ENCODE assay signal across 1 cellular context in the genomic region with DNA sequence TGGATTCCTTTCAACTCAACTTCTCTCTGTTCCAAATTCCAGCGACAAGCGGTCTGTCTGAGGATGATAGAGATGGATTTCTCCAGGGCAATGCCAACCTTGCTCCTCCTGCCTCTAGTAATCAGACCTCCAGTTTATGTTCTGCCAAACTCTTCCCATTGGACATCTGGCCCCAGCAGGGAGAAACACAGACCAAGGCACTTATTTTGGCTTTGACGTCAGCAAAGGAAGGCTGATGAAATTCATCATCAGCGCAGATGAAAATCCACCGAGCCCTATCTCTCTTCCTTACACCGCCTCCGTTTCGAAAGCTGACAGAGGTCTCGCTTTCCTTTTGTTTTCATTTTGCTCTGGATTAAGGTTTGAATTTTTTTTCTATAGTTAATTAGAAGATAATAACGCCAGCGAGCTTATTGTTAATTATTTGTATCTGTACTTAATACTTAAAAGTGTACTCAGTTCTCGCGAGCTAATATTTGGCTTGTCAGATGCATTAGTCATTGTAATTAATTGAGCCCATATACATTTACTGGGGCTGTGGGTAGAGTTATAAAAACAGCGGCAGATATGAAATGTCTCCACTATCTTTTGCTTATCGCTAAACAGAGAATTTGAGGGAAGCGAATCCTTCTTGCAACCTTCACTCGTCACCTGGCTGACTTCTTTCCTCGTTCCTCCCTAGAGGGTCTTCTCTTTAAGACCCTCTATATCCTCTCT.
TF ChIP-seq lines count a peak whose summit lies in the region.

No MANE protein-coding gene starts in this region.

TF ChIP-seq in K562, 482 proteins besides CTCF, POLR2A, EP300 and RAD21 (continued from another document):
- TF ChIP-seq CEBPG (CRISPR knock-in tag; IDR thresholded peaks at IDR 0.05) (no peak), CEBPG (tag; conservative IDR thresholded peaks at IDR 0.05 in 1 of 2, IDR thresholded peaks at IDR 0.05 in 1 of 2) (peak in 1 of 2 experiments; percentile 44; a peak in 2 of 4 replicates), ATF7 (IDR thresholded peaks at IDR 0.05) (0 out of 2 replicates have a peak, but pooled peaks have one; percentile 46), MTA3 (IDR thresholded peaks at IDR 0.05; ENCODE audit: borderline replicate concordance) (peak; percentile 19; the same call in 1 of the 2 replicates), RAD51 (IDR thresholded peaks at IDR 0.05; ENCODE audit: borderline replicate concordance, low read depth) (no peak), ZNF175 (CRISPR knock-in tag; IDR thresholded peaks at IDR 0.05; ENCODE audit: low read depth) (no peak), DACH1 (IDR thresholded peaks at IDR 0.05; ENCODE audit: partially characterized antibody) (no peak), POLR2H (tag; IDR thresholded peaks at IDR 0.05; ENCODE audit: low read depth) (peak; percentile 80), ZNF584 (CRISPR knock-in tag; IDR thresholded peaks at IDR 0.05; ENCODE audit: low read depth) (0 out of 2 replicates have a peak, but pooled peaks have one; percentile 18), STAT5B (CRISPR knock-in tag; IDR thresholded peaks at IDR 0.05) (no peak), FOXK1 (CRISPR knock-in tag; IDR thresholded peaks at IDR 0.05; ENCODE audit: borderline replicate concordance) (no peak), HNRNPK (IDR thresholded peaks at IDR 0.05; ENCODE audit: low read depth, low read length, poor library complexity, severe bottlenecking) (no peak), POU5F1 (IDR thresholded peaks at IDR 0.05; ENCODE audit: borderline replicate concordance, low read depth, low read length, partially characterized antibody) (no peak), HDAC2 (IDR thresholded peaks at IDR 0.05) (0 out of 2 replicates have a peak, but pooled peaks have one; percentile 27), ZNF77 (CRISPR knock-in tag; IDR thresholded peaks at IDR 0.05) (no peak), BRD9 (IDR thresholded peaks at IDR 0.05; ENCODE audit: low read depth, partially characterized antibody) (peak; percentile 20), RBM14 (IDR thresholded peaks at IDR 0.05; ENCODE audit: borderline replicate concordance, insufficient read depth, low read depth, low read length) (no peak), SOX6 (IDR thresholded peaks at IDR 0.05) (0 out of 2 replicates have a peak, but pooled peaks have one; percentile 26), FOSL1 (tag; conservative IDR thresholded peaks at IDR 0.05) (0 out of 2 replicates have a peak, but pooled peaks have one; percentile 13), SMARCA5 (IDR thresholded peaks at IDR 0.05) (no peak), ETV6 (IDR thresholded peaks at IDR 0.05; ENCODE audit: borderline replicate concordance in 1 of 2, low read depth in 2 of 2, low read length in 1 of 2) (no peak), ETV6 (CRISPR knock-in tag; IDR thresholded peaks at IDR 0.05; ENCODE audit: borderline replicate concordance) (no peak), IFI16 (CRISPR knock-in tag; IDR thresholded peaks at IDR 0.05) (no peak)
- TF ChIP-seq, protein P1, sequence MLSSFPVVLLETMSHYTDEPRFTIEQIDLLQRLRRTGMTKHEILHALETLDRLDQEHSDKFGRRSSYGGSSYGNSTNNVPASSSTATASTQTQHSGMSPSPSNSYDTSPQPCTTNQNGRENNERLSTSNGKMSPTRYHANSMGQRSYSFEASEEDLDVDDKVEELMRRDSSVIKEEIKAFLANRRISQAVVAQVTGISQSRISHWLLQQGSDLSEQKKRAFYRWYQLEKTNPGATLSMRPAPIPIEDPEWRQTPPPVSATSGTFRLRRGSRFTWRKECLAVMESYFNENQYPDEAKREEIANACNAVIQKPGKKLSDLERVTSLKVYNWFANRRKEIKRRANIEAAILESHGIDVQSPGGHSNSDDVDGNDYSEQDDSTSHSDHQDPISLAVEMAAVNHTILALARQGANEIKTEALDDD (IDR thresholded peaks at IDR 0.05) = no peak
- TF ChIP-seq, protein P2, sequence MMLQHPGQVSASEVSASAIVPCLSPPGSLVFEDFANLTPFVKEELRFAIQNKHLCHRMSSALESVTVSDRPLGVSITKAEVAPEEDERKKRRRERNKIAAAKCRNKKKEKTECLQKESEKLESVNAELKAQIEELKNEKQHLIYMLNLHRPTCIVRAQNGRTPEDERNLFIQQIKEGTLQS (IDR thresholded peaks at IDR 0.05) = peak; percentile 68
- TF ChIP-seq, protein P2 (CRISPR knock-in tag; conservative IDR thresholded peaks at IDR 0.05) = no peak
- TF ChIP-seq, protein P3, sequence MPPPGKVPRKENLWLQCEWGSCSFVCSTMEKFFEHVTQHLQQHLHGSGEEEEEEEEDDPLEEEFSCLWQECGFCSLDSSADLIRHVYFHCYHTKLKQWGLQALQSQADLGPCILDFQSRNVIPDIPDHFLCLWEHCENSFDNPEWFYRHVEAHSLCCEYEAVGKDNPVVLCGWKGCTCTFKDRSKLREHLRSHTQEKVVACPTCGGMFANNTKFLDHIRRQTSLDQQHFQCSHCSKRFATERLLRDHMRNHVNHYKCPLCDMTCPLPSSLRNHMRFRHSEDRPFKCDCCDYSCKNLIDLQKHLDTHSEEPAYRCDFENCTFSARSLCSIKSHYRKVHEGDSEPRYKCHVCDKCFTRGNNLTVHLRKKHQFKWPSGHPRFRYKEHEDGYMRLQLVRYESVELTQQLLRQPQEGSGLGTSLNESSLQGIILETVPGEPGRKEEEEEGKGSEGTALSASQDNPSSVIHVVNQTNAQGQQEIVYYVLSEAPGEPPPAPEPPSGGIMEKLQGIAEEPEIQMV (tag; conservative IDR thresholded peaks at IDR 0.05; ENCODE audit: low read depth) = no peak
- TF ChIP-seq, protein P4, sequence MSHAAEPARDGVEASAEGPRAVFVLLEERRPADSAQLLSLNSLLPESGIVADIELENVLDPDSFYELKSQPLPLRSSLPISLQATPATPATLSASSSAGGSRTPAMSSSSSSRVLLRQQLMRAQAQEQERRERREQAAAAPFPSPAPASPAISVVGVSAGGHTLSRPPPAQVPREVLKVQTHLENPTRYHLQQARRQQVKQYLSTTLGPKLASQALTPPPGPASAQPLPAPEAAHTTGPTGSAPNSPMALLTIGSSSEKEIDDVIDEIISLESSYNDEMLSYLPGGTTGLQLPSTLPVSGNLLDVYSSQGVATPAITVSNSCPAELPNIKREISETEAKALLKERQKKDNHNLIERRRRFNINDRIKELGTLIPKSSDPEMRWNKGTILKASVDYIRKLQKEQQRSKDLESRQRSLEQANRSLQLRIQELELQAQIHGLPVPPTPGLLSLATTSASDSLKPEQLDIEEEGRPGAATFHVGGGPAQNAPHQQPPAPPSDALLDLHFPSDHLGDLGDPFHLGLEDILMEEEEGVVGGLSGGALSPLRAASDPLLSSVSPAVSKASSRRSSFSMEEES (CRISPR knock-in tag; IDR thresholded peaks at IDR 0.05) = no peak
- TF ChIP-seq, protein P5, sequence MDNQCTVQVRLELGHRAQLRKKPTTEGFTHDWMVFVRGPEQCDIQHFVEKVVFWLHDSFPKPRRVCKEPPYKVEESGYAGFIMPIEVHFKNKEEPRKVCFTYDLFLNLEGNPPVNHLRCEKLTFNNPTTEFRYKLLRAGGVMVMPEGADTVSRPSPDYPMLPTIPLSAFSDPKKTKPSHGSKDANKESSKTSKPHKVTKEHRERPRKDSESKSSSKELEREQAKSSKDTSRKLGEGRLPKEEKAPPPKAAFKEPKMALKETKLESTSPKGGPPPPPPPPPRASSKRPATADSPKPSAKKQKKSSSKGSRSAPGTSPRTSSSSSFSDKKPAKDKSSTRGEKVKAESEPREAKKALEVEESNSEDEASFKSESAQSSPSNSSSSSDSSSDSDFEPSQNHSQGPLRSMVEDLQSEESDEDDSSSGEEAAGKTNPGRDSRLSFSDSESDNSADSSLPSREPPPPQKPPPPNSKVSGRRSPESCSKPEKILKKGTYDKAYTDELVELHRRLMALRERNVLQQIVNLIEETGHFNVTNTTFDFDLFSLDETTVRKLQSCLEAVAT (IDR thresholded peaks at IDR 0.05) = no peak
- TF ChIP-seq, protein P6, sequence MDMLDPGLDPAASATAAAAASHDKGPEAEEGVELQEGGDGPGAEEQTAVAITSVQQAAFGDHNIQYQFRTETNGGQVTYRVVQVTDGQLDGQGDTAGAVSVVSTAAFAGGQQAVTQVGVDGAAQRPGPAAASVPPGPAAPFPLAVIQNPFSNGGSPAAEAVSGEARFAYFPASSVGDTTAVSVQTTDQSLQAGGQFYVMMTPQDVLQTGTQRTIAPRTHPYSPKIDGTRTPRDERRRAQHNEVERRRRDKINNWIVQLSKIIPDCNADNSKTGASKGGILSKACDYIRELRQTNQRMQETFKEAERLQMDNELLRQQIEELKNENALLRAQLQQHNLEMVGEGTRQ (CRISPR knock-in tag; IDR thresholded peaks at IDR 0.05) = no peak
- TF ChIP-seq, protein P7, sequence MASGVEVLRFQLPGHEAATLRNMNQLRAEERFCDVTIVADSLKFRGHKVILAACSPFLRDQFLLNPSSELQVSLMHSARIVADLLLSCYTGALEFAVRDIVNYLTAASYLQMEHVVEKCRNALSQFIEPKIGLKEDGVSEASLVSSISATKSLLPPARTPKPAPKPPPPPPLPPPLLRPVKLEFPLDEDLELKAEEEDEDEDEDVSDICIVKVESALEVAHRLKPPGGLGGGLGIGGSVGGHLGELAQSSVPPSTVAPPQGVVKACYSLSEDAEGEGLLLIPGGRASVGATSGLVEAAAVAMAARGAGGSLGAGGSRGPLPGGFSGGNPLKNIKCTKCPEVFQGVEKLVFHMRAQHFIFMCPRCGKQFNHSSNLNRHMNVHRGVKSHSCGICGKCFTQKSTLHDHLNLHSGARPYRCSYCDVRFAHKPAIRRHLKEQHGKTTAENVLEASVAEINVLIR (CRISPR knock-in tag; IDR thresholded peaks at IDR 0.05) = no peak
